In the genomic region with DNA sequence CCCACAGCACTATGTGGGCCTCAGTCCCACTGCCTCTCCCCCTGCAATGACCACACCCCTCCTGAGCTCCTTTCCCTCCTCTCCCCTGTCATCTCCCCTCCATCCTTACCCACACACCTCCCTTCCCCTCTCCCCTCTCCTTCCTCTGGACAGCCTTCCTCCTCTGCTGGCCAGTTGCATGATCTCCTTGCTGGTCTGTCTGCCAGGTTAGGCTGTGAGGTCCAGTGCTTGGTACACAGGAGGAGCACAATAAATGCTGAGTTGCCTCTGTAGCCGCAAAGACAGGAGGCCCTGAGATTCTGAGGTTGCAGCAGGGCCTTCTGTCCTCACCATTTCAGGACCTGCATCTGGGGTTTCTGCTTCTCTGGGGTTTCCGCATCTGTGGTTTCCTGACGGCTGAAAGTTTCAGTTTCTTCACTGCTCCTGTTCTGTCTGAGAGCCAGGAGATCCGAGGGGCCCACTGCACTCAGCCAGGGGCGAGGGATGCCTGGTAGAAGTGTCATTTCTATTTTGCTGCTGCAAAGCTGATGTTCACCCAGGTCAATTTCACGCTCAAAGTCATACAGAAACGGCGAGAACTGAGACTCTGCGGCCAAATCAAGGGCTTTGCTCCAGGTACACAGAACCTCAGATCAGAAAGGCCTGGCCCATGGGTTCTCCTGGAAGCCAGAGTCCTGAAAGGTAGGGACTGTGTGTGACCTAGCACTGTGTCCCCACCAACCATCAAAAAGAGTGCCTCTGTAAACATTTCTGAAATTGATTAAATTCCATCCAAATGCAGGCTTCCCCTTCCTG, we compare ENCODE assay signal across 9 cellular contexts. TPM values are rescaled to one million over a fixed set of nuclear protein-coding genes. Genes with fewer than 3 reads are reported as not detected.
DNase-seq lines count a peak whose midpoint lies in the region; ATAC-seq, FAIRE-seq and TF ChIP-seq lines count a peak whose summit lies in the region.
"Had no signal": no experiment of that assay in that cellular context is flagged by ENCODE, and none has a peak within 500 bp of the region (broad histone marks: within the 10 kb centered on the region; RNA-seq: fewer than 3 reads in every experiment).

No MANE protein-coding gene starts in this region.

- H3K9ac ChIP-seq in MM.1S (ENCODE audit: low read length) = peak overlapping the region; percentile 59
- H3K9ac ChIP-seq in GM12878 (ENCODE audit: control insufficient read depth, insufficient read depth, low read length) = no peak overlapping the region

- no peak overlapping the region for H3K4me3 ChIP-seq in MM.1S (ENCODE audit: low read length)
- 0 out of 2 replicates have a peak overlapping the region, but pooled peaks have one; percentile 13 for H3K4me3 ChIP-seq in GM12878
- H3K4me3 ChIP-seq in MG63 = no peak overlapping the region

- TF ChIP-seq CTCF in MM.1S (IDR thresholded peaks at IDR 0.05; ENCODE audit: low read length) (no peak), GM12878 (IDR thresholded peaks at IDR 0.05 in 2 of 3, conservative IDR thresholded peaks at IDR 0.05 in 1 of 3; ENCODE audit: control insufficient read depth in 2 of 3, extremely low read depth in 1 of 3, insufficient read depth in 1 of 3, low read depth in 3 of 3, low read length in 3 of 3) (no peak), progenitor cell of endocrine pancreas (IDR thresholded peaks at IDR 0.05; ENCODE audit: unreplicated experiment) (no peak)

- SMC1A ChIA-PET in GM12878 (lab: Charles Lee; ENCODE audit: uncharacterized antibody, unreplicated experiment) = interaction anchor here (1.0 to 6.1 kb wide), 9 partner anchors 9 to 105 kb away, joined by 3 to 41 read pairs (median 4); no protein-coding TSS in a partner anchor

- H3F3A ChIP-seq in MM.1S (ENCODE audit: insufficient read depth, low read length) = peaks cover 33% of the 10 kb centered on the region

- peak; percentile 33 for DNase-seq in CD1c-positive myeloid dendritic cell (ENCODE audit: extremely low spot score)
- DNase-seq in MM.1S = peak; percentile 89
- DNase-seq in GM12878 (ENCODE audit: low read depth, low spot score) = peak; percentile 75
- DNase-seq in NCI-H1417 (lab: John Stamatoyannopoulos, UW) = no peak
- DNase-seq in progenitor cell of endocrine pancreas (ENCODE audit: low spot score, unreplicated experiment) = no peak
- DNase-seq in MG63 = no peak

- H4K20me1 ChIP-seq in MM.1S (ENCODE audit: insufficient read depth, low read length) (no peaks in the 10 kb centered on the region), GM12878 (ENCODE audit: control insufficient read depth, insufficient read depth) (no peaks in the 10 kb centered on the region)

- H2AFZ ChIP-seq in MM.1S (ENCODE audit: low read length) = no peak overlapping the region
- H2AFZ ChIP-seq in GM12878 (ENCODE audit: control insufficient read depth, low read depth, low read length) = no peak overlapping the region

- in situ Hi-C loops in GM12878 (cut with MboI) = no loop called here

- ATAC-seq in GM21390 (IDR thresholded peaks at IDR 0.05; ENCODE audit: unreplicated experiment) = peak; percentile 89
- ATAC-seq in GM12878 = peak; percentile 93
- no peak for ATAC-seq in HG02571 (IDR thresholded peaks at IDR 0.05; ENCODE audit: unreplicated experiment)

- no peaks in the 10 kb centered on the region for H3K27me3 ChIP-seq in MM.1S (replicated peaks; ENCODE audit: insufficient read depth, low read length)
- no peaks in the 10 kb centered on the region for H3K27me3 ChIP-seq in GM12878 (replicated peaks in 1 of 2; ENCODE audit: control insufficient read depth in 2 of 2, insufficient read depth in 2 of 2, low read length in 1 of 2)
- H3K27me3 ChIP-seq in MG63 = no peaks in the 10 kb centered on the region

- peak; percentile 92 for FAIRE-seq in GM12878 (lab: Jason Lieb, UNC)
- FAIRE-seq: G401.6 had no signal

- H3K27ac ChIP-seq in MM.1S (ENCODE audit: low read length) (peak overlapping the region; percentile 95), GM12878 (ENCODE audit: control insufficient read depth, insufficient read depth) (peak overlapping the region; percentile 52)

- RAD21 ChIA-PET in GM12878 (lab: Charles Lee; ENCODE audit: unreplicated experiment) = interaction anchor here (0.8 to 9.7 kb wide), 14 partner anchors 9 to 283 kb away, joined by 3 to 126 read pairs (median 4); a partner anchor contains a TSS

- H3K36me3 ChIP-seq in MM.1S (replicated peaks; ENCODE audit: insufficient read depth, low read length) (no peaks in the 10 kb centered on the region), GM12878 (ENCODE audit: control insufficient read depth in 2 of 2, insufficient read depth in 2 of 2, low read length in 1 of 2) (no peaks in the 10 kb centered on the region), MG63 (no peaks in the 10 kb centered on the region)

- no peaks in the 10 kb centered on the region for H3K9me3 Mint-ChIP-seq in progenitor cell of endocrine pancreas (ENCODE audit: low read depth)

- intact Hi-C loops in GM12878 (cut with micrococcal nuclease; ENCODE audit: unreplicated experiment) = loop anchor here (1.0 to 5.0 kb wide), 3 partner anchors 50 to 187 kb away; a partner anchor contains a TSS

- peaks cover 25% of the 10 kb centered on the region for H3K4me1 Mint-ChIP-seq in progenitor cell of endocrine pancreas (ENCODE audit: low read depth)

- H3K9me2 ChIP-seq in MM.1S (replicated peaks; ENCODE audit: insufficient read depth, low read length) = no peaks in the 10 kb centered on the region

- no TSS peak for BruUV-seq in GM12878 (replicated peaks; lab: Mats Ljungman, UMichigan)

- H3K79me2 ChIP-seq in MM.1S (ENCODE audit: low read length) (no peaks in the 10 kb centered on the region), GM12878 (ENCODE audit: control insufficient read depth, insufficient read depth, low read length) (no peaks in the 10 kb centered on the region)

- no peak; the same call in 1 of the 2 replicates for TF ChIP-seq RAD21 in GM12878 (IDR thresholded peaks at IDR 0.05; ENCODE audit: insufficient read depth, low read depth, low read length)

- no peak overlapping the region for H3K4me3 Mint-ChIP-seq in progenitor cell of endocrine pancreas (ENCODE audit: low read depth)

- POLR2A ChIA-PET in GM12878 (lab: Charles Lee) = interaction anchor here (1.2 to 1.9 kb wide), 4 partner anchors 50 to 85 kb away, joined by 3 to 7 read pairs (median 4); a partner anchor contains a TSS

- no peak overlapping the region for H3K27ac Mint-ChIP-seq in progenitor cell of endocrine pancreas

- H3K9me3 ChIP-seq in MM.1S (replicated peaks; ENCODE audit: insufficient read depth, low read length) (no peaks in the 10 kb centered on the region), GM12878 (replicated peaks; ENCODE audit: control insufficient read depth, insufficient read depth, low read length) (no peaks in the 10 kb centered on the region), MG63 (no peaks in the 10 kb centered on the region)

- peak overlapping the region; percentile 43 for H3K4me2 ChIP-seq in MM.1S (ENCODE audit: low read depth, low read length)
- H3K4me2 ChIP-seq in GM12878 (ENCODE audit: control insufficient read depth, insufficient read depth) = peak overlapping the region; percentile 80

- CTCF ChIA-PET in GM12878 (lab: Yijun Ruan, JAX) = interaction anchor here (0.8 to 11.7 kb wide), 9 partner anchors 9 to 158 kb away, joined by 3 to 247 read pairs (median 4); no protein-coding TSS in a partner anchor

- H3K27me3 Mint-ChIP-seq in progenitor cell of endocrine pancreas = no peaks in the 10 kb centered on the region

- TF ChIP-seq POLR2A in GM12878 (IDR thresholded peaks at IDR 0.05; ENCODE audit: low read depth, low read length) = no peak

- TF ChIP-seq EP300 in GM12878 (IDR thresholded peaks at IDR 0.05; ENCODE audit: borderline replicate concordance in 1 of 2, control insufficient read depth in 1 of 2, low read depth in 2 of 2, low read length in 2 of 2) = no peak

- H3K4me1 ChIP-seq in MM.1S (ENCODE audit: low read length) (peaks cover 40% of the 10 kb centered on the region), GM12878 (ENCODE audit: control insufficient read depth, insufficient read depth, low read length) (peaks cover 33% of the 10 kb centered on the region)

- H3K36me3 Mint-ChIP-seq in progenitor cell of endocrine pancreas (ENCODE audit: insufficient read depth) = no peaks in the 10 kb centered on the region

- 0% methylated on average over 9 of the region's 9 CpGs for WGBS in GM12878 (ENCODE audit: insufficient coverage, insufficient replicate concordance, low lambda C conversion rate, missing lambda C conversion rate)

TF ChIP-seq in GM12878, 131 proteins besides CTCF, POLR2A, EP300 and RAD21 (continues in another document):
- TF ChIP-seq YY1 (IDR thresholded peaks at IDR 0.05; ENCODE audit: low read depth, low read length) = peak; percentile 62
- peak; percentile 93 for TF ChIP-seq EED (IDR thresholded peaks at IDR 0.05; ENCODE audit: low read depth)
- TF ChIP-seq HDAC6 (IDR thresholded peaks at IDR 0.05; ENCODE audit: unreplicated experiment) = no peak

RNA-seq across cellular contexts. Expression of a gene that starts 4.6 kb away (rescaled TPM):
- 0.98 and 2.1 TPM in 2 replicates for total RNA-seq in GM12878 (2013; cell fraction: nucleolus; rRNA removed)
- 3.4 and 4.0 TPM in 2 replicates for total RNA-seq in GM12878 (2014; rRNA removed)
- 2.8 and 3.5 TPM in 2 replicates for total RNA-seq in GM12878 (2014; rRNA removed; fragmentation: Illumina TruSeq; extraction: Trizol)
- total RNA-seq in GM12878 (2021) = 4.8 and 5.2 TPM in 2 replicates
- 0.21 TPM for polyA plus RNA-seq in GM12878 (2011; ENCODE audit: low read depth)
- 0.05 and 0.16 TPM in 2 replicates for polyA plus RNA-seq in GM12878 (2011; rRNA removed)
- 0.10 and 0.16 TPM in 2 replicates for polyA plus RNA-seq in GM12878 (2011; cell fraction: cytosol; rRNA removed)
- polyA plus RNA-seq in GM12878 (2011; cell fraction: nucleus; rRNA removed) = 0.13 and 0.35 TPM in 2 replicates
- polyA plus RNA-seq in GM12878 (2012) = 0.38 and 0.55 TPM in 2 replicates
- polyA plus RNA-seq in GM12878 (2014; fragmentation: Illumina TruSeq; extraction: Trizol) = 4.9 and 5.9 TPM in 2 replicates
- polyA plus RNA-seq in GM12878 (2014; fragmentation: Nextera tagmentation; extraction: Ambion mirVana) = 1 to 10 TPM in 1 of 2 experiments, under 1 TPM in 1; 0.95 to 1.0 TPM
- 5.1 and 6.3 TPM in 2 replicates for polyA plus RNA-seq in GM12878 (2014; rRNA removed)
- 1 to 10 TPM; 2.8 TPM for polyA plus RNA-seq in GM12878 (2016; fragmentation: Nextera tagmentation; extraction: Ambion mirVana)
- 0.21 and 0.22 TPM in 2 replicates for polyA minus RNA-seq in GM12878 (2011; rRNA and poly(A)+ RNA removed)
- 1.0 and 2.3 TPM in 2 replicates for polyA minus RNA-seq in GM12878 (2011; cell fraction: cytosol; rRNA and poly(A)+ RNA removed)
- 0.29 TPM in 1 of 2 replicates, not detected in the other for polyA minus RNA-seq in GM12878 (2011; cell fraction: nucleus; rRNA and poly(A)+ RNA removed)
- not detected in 2 replicates for total RNA-seq in progenitor cell of endocrine pancreas
- total RNA-seq in MG63 (2014; rRNA removed; shearing (Covaris generic); ENCODE audit: low replicate concordance) = not detected in 2 replicates

Comparison
In these comparisons a context has a peak if more than half of its experiments do, and no peak if none do; other contexts are left out.
1. DNase-seq: peak in CD1c-positive myeloid dendritic cell (single experiment), MM.1S (single experiment) and GM12878 (single experiment); none in NCI-H1417 (0 of 3), progenitor cell of endocrine pancreas (single experiment) and MG63 (single experiment).